In genomic region chr3:119834754-119835365, GRCh38 we compare ENCODE assay signal across 26 cellular contexts. TPM values are rescaled to one million over a fixed set of nuclear protein-coding genes. Genes with fewer than 3 reads are reported as not detected.
DNase-seq lines count a peak whose midpoint lies in the region; ATAC-seq and TF ChIP-seq lines count a peak whose summit lies in the region.
"Had no signal": no experiment of that assay in that cellular context is flagged by ENCODE, and none has a peak within 500 bp of the region (broad histone marks: within the 10 kb centered on the region; RNA-seq: fewer than 3 reads in every experiment).

No MANE protein-coding gene starts in this region.

- 99% methylated on average over 2 of the region's 2 CpGs for WGBS in prostate gland

- no peak for TF ChIP-seq POLR2A in prostate gland (IDR thresholded peaks at IDR 0.05)

- ATAC-seq in GM18520 (IDR thresholded peaks at IDR 0.05; ENCODE audit: unreplicated experiment) = peak; percentile 35
- peak; percentile 61 for ATAC-seq in HG02798 (IDR thresholded peaks at IDR 0.05; ENCODE audit: poor library complexity, unreplicated experiment)
- ATAC-seq in left lung = peak; percentile 36
- no peak for ATAC-seq in GM21447 (IDR thresholded peaks at IDR 0.05; ENCODE audit: unreplicated experiment)
- ATAC-seq: HCT116 had no signal

- H3K4me3 ChIP-seq in left lung (no peak overlapping the region), prostate gland (no peak overlapping the region)
- H3K4me3 ChIP-seq: dorsolateral prefrontal cortex, spleen, transverse colon had no signal

- H3K27ac ChIP-seq in left lung (no peak overlapping the region), prostate gland (no peak overlapping the region)
- H3K27ac ChIP-seq: dorsolateral prefrontal cortex, spleen, transverse colon had no signal

- no peaks in the 10 kb centered on the region for H3K36me3 ChIP-seq in left lung
- H3K36me3 ChIP-seq in prostate gland = no peaks in the 10 kb centered on the region
- H3K36me3 ChIP-seq: transverse colon had no signal

- H3K9me3 ChIP-seq in left lung = no peaks in the 10 kb centered on the region
- no peaks in the 10 kb centered on the region for H3K9me3 ChIP-seq in prostate gland
- H3K9me3 ChIP-seq: spleen, transverse colon had no signal

- intact Hi-C loops in left lung (cut with DNase I) = no loop called here
- intact Hi-C loops in prostate gland (cut with DNase I) = no loop called here

- peak; percentile 7 for DNase-seq in NOMO-1 treated with DMSO at 0.1 percent for 48 hours (lab: John Stamatoyannopoulos, UW; ENCODE audit: unreplicated experiment)
- DNase-seq in left lung = no peak
- no peak for DNase-seq in prostate gland (ENCODE audit: low spot score)
- no peak for DNase-seq in cortex of kidney (lab: John Stamatoyannopoulos, UW)
- no peak for DNase-seq in AG20443 (ENCODE audit: low spot score)
- DNase-seq: activated B cell treated with CpG ODN at 0.5 μM for 24 hours; activated CD8-positive, alpha-beta memory T cell treated with anti-CD3 and anti-CD28 coated beads for 24 hours; activated naive CD4-positive, alpha-beta T cell treated with anti-CD3 and anti-CD28 coated beads, Interleukin-2, amount 50 U/mL, for 16 hours; activated T-cell treated with anti-CD3 and anti-CD28 coated beads, Interleukin-2, amount 50 U/mL, for 24 hours; aorta; caudate nucleus; CD8-positive, alpha-beta memory T cell; dorsolateral prefrontal cortex; GF-D8; naive B cell; NCI-H1105; NCI-H2081; NCI-H446; spleen; stimulated activated CD4-positive, alpha-beta T cell treated with anti-CD3 and anti-CD28 coated beads, Interleukin-4, amount 100 ng/mL, for 1 hour; transverse colon had no signal

- peaks cover 0 to 4% of the 10 kb centered on the region in 2 donors for H3K4me1 ChIP-seq in left lung
- no peaks in the 10 kb centered on the region for H3K4me1 ChIP-seq in prostate gland (replicated peaks)

- H3K27me3 ChIP-seq in left lung = no peaks in the 10 kb centered on the region
- H3K27me3 ChIP-seq in prostate gland (replicated peaks; ENCODE audit: insufficient read depth) = no peaks in the 10 kb centered on the region
- H3K27me3 ChIP-seq: dorsolateral prefrontal cortex, spleen, transverse colon had no signal

- no peak for TF ChIP-seq CTCF in left lung (IDR thresholded peaks at IDR 0.05)
- no peak for TF ChIP-seq CTCF in prostate gland (IDR thresholded peaks at IDR 0.05)

RNA-seq across cellular contexts. Expression of gene NR1I2, which starts 53.0 kb away (rescaled TPM):
- total RNA-seq in left lung (under 1 TPM; 0.12 to 0.26 TPM), prostate gland (under 1 TPM in 1 of 2 donors, not detected in 1; 0.85 TPM)
- total RNA-seq: endothelial cell of umbilical vein had no signal
